22 cellular contexts compared by ENCODE assay signal in genomic region chr6:130847546-130847945, GRCh38. TPM values are rescaled to one million over a fixed set of nuclear protein-coding genes. Genes with fewer than 3 reads are reported as not detected.
"Had no signal": no experiment of that assay in that cellular context is flagged by ENCODE, and none has a peak within 500 bp of the region (broad histone marks: within the 10 kb centered on the region; RNA-seq: fewer than 3 reads in every experiment).

No MANE protein-coding gene starts in this region.

- H3K27ac ChIP-seq: epithelial cell of prostate had no signal

- H3K36me3 ChIP-seq: upper lobe of left lung had no signal

- H3K27me3 ChIP-seq: gastroesophageal sphincter, heart right ventricle, upper lobe of left lung had no signal

- H3K9me3 Mint-ChIP-seq: activated CD4-positive, alpha-beta memory T cell treated with anti-CD3 and anti-CD28 coated beads for 36 hours; activated naive CD4-positive, alpha-beta T cell treated with anti-CD3 and anti-CD28 coated beads, Interleukin-2, amount 10 ng/mL, durations not matched to agents 7 days and 5 days; brain; dendritic cell treated with granulocyte-macrophage colony-stimulating factor and Interleukin-4, amounts not matched to agents 40 ng/mL and 50 ng/mL, for 4 days; natural killer cell had no signal

- H3K4me3 ChIP-seq: gastroesophageal sphincter, heart right ventricle, upper lobe of left lung had no signal

- H3K27ac Mint-ChIP-seq: activated CD4-positive, alpha-beta memory T cell treated with anti-CD3 and anti-CD28 coated beads for 36 hours; activated CD8-positive, alpha-beta memory T cell treated with anti-CD3 and anti-CD28 coated beads, Interleukin-2, amount 10 ng/mL, durations not matched to agents 7 days and 5 days; activated naive CD4-positive, alpha-beta T cell treated with anti-CD3 and anti-CD28 coated beads, Interleukin-2, amount 10 ng/mL, durations not matched to agents 7 days and 5 days; brain; dendritic cell treated with granulocyte-macrophage colony-stimulating factor and Interleukin-4, amounts not matched to agents 40 ng/mL and 50 ng/mL, for 4 days; natural killer cell had no signal

- H3K4me3 Mint-ChIP-seq: activated CD4-positive, alpha-beta memory T cell treated with anti-CD3 and anti-CD28 coated beads for 36 hours; activated CD8-positive, alpha-beta memory T cell treated with anti-CD3 and anti-CD28 coated beads, Interleukin-2, amount 10 ng/mL, durations not matched to agents 7 days and 5 days; activated naive CD4-positive, alpha-beta T cell treated with anti-CD3 and anti-CD28 coated beads, Interleukin-2, amount 10 ng/mL, durations not matched to agents 7 days and 5 days; brain; dendritic cell treated with granulocyte-macrophage colony-stimulating factor and Interleukin-4, amounts not matched to agents 40 ng/mL and 50 ng/mL, for 4 days; natural killer cell had no signal

- ATAC-seq: activated CD8-positive, alpha-beta memory T cell treated with anti-CD3 and anti-CD28 coated beads, Interleukin-2, amount 10 ng/mL, durations not matched to agents 7 days and 5 days; gastroesophageal sphincter; left colon; natural killer cell; SK-N-SH treated with all-trans-retinoic acid at 6 μM for 48 hours had no signal

- H3K9me3 ChIP-seq: gastroesophageal sphincter, heart right ventricle, upper lobe of left lung had no signal

- H3K27me3 Mint-ChIP-seq: activated CD4-positive, alpha-beta memory T cell treated with anti-CD3 and anti-CD28 coated beads for 36 hours; activated CD8-positive, alpha-beta memory T cell treated with anti-CD3 and anti-CD28 coated beads, Interleukin-2, amount 10 ng/mL, durations not matched to agents 7 days and 5 days; activated naive CD4-positive, alpha-beta T cell treated with anti-CD3 and anti-CD28 coated beads, Interleukin-2, amount 10 ng/mL, durations not matched to agents 7 days and 5 days; dendritic cell treated with granulocyte-macrophage colony-stimulating factor and Interleukin-4, amounts not matched to agents 40 ng/mL and 50 ng/mL, for 4 days had no signal

- DNase-seq: activated CD4-positive, alpha-beta memory T cell treated with anti-CD3 and anti-CD28 coated beads for 36 hours; activated CD8-positive, alpha-beta memory T cell treated with anti-CD3 and anti-CD28 coated beads, Interleukin-2, amount 10 ng/mL, durations not matched to agents 7 days and 5 days; activated naive CD4-positive, alpha-beta T cell treated with anti-CD3 and anti-CD28 coated beads, Interleukin-2, amount 10 ng/mL, durations not matched to agents 7 days and 5 days; activated T-cell treated with anti-CD3 and anti-CD28 coated beads, Interleukin-2, amount 50 U/mL, for 1 hour; effector memory CD4-positive, alpha-beta T cell; heart right ventricle; left colon; mammary epithelial cell; natural killer cell; stimulated activated CD4-positive, alpha-beta T cell treated with anti-CD3 and anti-CD28 coated beads, Interleukin-15, amount 100 ng/mL, for 24 hours; stimulated activated CD4-positive, alpha-beta T cell treated with anti-CD3 and anti-CD28 coated beads, Interleukin-4, amount 100 ng/mL, for 1 hour; stimulated activated naive CD4-positive, alpha-beta T cell treated with Interleukin-2 at 50 U/mL for 16 hours; substantia nigra; upper lobe of left lung had no signal

RNA-seq across cellular contexts. Expression of gene SMLR1, which starts 20.3 kb away (rescaled TPM):
- total RNA-seq: activated CD4-positive, alpha-beta memory T cell treated with anti-CD3 and anti-CD28 coated beads for 36 hours; activated CD8-positive, alpha-beta memory T cell treated with anti-CD3 and anti-CD28 coated beads, Interleukin-2, amount 10 ng/mL, durations not matched to agents 7 days and 5 days; gastroesophageal sphincter; heart right ventricle; left colon; mammary epithelial cell; natural killer cell; renal cortical epithelial cell; skeletal muscle tissue; T-helper 1 cell treated with Interleukin-12 subunit alpha and Interleukin-12 subunit beta and Interleukin-4 antibody, amounts not matched to agents 30 ng/mL and 1 ng/mL, for 36 hours had no signal
- polyA plus RNA-seq: heart right ventricle, mammary epithelial cell had no signal
